In genomic region chr12:124544983-124545382, GRCh38 we compare ENCODE assay signal across 12 cellular contexts. TPM values are rescaled to one million over a fixed set of nuclear protein-coding genes. Genes with fewer than 3 reads are reported as not detected.
DNase-seq lines count a peak whose midpoint lies in the region; ATAC-seq and TF ChIP-seq lines count a peak whose summit lies in the region.
"Had no signal": no experiment of that assay in that cellular context is flagged by ENCODE, and none has a peak within 500 bp of the region (broad histone marks: within the 10 kb centered on the region; RNA-seq: fewer than 3 reads in every experiment).

No MANE protein-coding gene starts in this region.

- H3K27me3 ChIP-seq in adipocyte (replicated peaks; ENCODE audit: control insufficient read depth, insufficient read depth, low read length) (no peaks in the 10 kb centered on the region), neural progenitor cell (no peaks in the 10 kb centered on the region)
- H3K27me3 ChIP-seq: body of pancreas, pancreas had no signal

- peaks cover 0 to 1% (median 0%) of the 10 kb centered on the region in 3 donors for H3K27me3 Mint-ChIP-seq in CD14-positive monocyte (ENCODE audit: low read depth in 3 of 3)
- peaks cover 7% of the 10 kb centered on the region for H3K27me3 Mint-ChIP-seq in neural progenitor cell (ENCODE audit: insufficient read depth, low read depth)

- H3K4me1 ChIP-seq in adipocyte (ENCODE audit: control insufficient read depth, insufficient read depth, low read length) (peaks cover 58% of the 10 kb centered on the region), neural progenitor cell (peaks cover 44% of the 10 kb centered on the region)

- H3K36me3 Mint-ChIP-seq in CD14-positive monocyte (peaks cover 15 to 16% of the 10 kb centered on the region in 2 donors), neural progenitor cell (no peaks in the 10 kb centered on the region)

- peaks cover 21% of the 10 kb centered on the region for H3F3A ChIP-seq in neural progenitor cell (ENCODE audit: low read depth)

- H2AFZ ChIP-seq in neural progenitor cell (replicated peaks): no peak overlapping the region

- H3K9ac ChIP-seq in adipocyte (ENCODE audit: low read length): peak overlapping the region; percentile 73
- no peak overlapping the region for H3K9ac ChIP-seq in neural progenitor cell

- DNase-seq in CD14-positive monocyte (ENCODE audit: low spot score) (no peak), adipocyte (ENCODE audit: low read depth) (no peak), neural progenitor cell (ENCODE audit: low spot score) (no peak), NCI-H526 (lab: John Stamatoyannopoulos, UW) (no peak), midbrain (lab: John Stamatoyannopoulos, UW) (no peak)
- DNase-seq in activated CD4-positive, CD25-positive, alpha-beta regulatory T cell treated with anti-CD3 and anti-CD28 coated beads, Interleukin-2, amount 50 U/mL, for 72 hours: no peak
- DNase-seq: body of pancreas, hippocampal formation, SHP77 had no signal

- peak overlapping the region in 1 of 2 donors; percentile 16 for H3K4me3 Mint-ChIP-seq in CD14-positive monocyte
- no peak overlapping the region for H3K4me3 Mint-ChIP-seq in neural progenitor cell

- no peak overlapping the region for H3K27ac ChIP-seq in neural progenitor cell
- H3K27ac ChIP-seq: pancreas had no signal

- H4K20me1 ChIP-seq in neural progenitor cell (ENCODE audit: low read depth): peaks cover 82% of the 10 kb centered on the region

- no peak for TF ChIP-seq CTCF in CD14-positive monocyte (IDR thresholded peaks at IDR 0.05)
- TF ChIP-seq CTCF in neural progenitor cell (IDR thresholded peaks at IDR 0.05): no peak

- H3K4me3 ChIP-seq in adipocyte (ENCODE audit: low read length) (no peak overlapping the region), neural progenitor cell (no peak overlapping the region)
- H3K4me3 ChIP-seq: body of pancreas, lung, pancreas had no signal

- H3K36me3 ChIP-seq in adipocyte (ENCODE audit: control insufficient read depth, insufficient read depth, low read length, severe bottlenecking) (no peaks in the 10 kb centered on the region), neural progenitor cell (no peaks in the 10 kb centered on the region)
- H3K36me3 ChIP-seq: pancreas had no signal

- H3K4me1 Mint-ChIP-seq in CD14-positive monocyte: peaks cover 70% of the 10 kb centered on the region
- peaks cover 54% of the 10 kb centered on the region for H3K4me1 Mint-ChIP-seq in neural progenitor cell

- intact Hi-C loops in CD14-positive monocyte (cut with micrococcal nuclease): loop anchor here (5.0 to 10.0 kb wide), 3 partner anchors 38 to 88 kb away; no protein-coding TSS in a partner anchor

- H3K27ac Mint-ChIP-seq in CD14-positive monocyte: peak overlapping the region; percentile 57 to 85 (median 73)
- H3K27ac Mint-ChIP-seq in neural progenitor cell: no peak overlapping the region

- H3K9me3 Mint-ChIP-seq in CD14-positive monocyte (no peaks in the 10 kb centered on the region), neural progenitor cell (no peaks in the 10 kb centered on the region)

- peak overlapping the region; percentile 73 for H3K4me2 ChIP-seq in neural progenitor cell

- ATAC-seq in GM21423 (IDR thresholded peaks at IDR 0.05; ENCODE audit: unreplicated experiment): peak; percentile 1
- ATAC-seq: body of pancreas had no signal

- H3K9me3 ChIP-seq in adipocyte (ENCODE audit: control insufficient read depth, low read length): no peaks in the 10 kb centered on the region
- H3K9me3 ChIP-seq in neural progenitor cell (ENCODE audit: low read depth): no peaks in the 10 kb centered on the region
- H3K9me3 ChIP-seq: body of pancreas, pancreas had no signal

- peaks cover 82% of the 10 kb centered on the region for H3K79me2 ChIP-seq in neural progenitor cell (ENCODE audit: low read depth)

RNA-seq across cellular contexts. Expression of gene NCOR2, which starts 22.4 kb away (rescaled TPM):
- 1 to 10 TPM; 4.7 to 5.5 TPM for polyA plus RNA-seq in CD14-positive monocyte
- 14.3 and 18.0 TPM in 2 replicates for total RNA-seq in neural progenitor cell (ENCODE audit: low replicate concordance)
